11 cellular contexts compared by ENCODE assay signal in the genomic region with DNA sequence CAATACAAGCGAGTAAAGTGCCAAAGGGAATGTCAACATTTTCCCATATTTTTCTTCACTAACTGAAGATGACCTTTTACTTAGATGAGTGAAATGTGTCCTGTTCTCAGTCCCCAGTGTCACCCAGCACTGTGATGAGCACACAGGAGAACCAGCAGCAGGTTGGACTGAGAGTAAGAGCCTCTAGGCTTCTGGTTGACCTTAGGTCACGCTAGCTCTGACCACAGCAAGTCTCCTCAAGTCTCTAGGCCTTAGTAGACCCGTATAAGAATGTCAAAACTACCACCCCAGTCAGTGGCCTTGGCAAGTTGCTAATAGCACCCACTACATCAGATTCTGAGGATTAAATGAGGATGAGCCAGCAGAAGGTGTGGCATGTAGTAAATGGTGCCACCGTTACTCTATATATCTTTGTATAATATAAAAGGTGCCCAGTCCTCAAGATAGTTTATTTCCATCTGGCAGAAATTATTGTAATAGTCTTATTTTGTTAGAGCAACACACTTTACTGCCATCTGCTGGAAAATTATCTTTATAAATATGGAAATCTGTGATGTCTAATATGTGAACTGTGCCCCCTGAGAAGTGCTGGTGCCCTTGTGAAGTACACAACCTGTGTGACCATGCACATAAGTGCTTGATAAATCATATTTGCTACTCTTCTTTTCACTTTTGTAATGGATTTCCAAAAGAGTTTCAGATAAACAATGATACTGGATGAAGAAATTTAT.
A peak's percentile ranks its signal among the peaks of the same experiment; 100 is the strongest.
DNase-seq lines count a peak whose midpoint lies in the region; ATAC-seq and TF ChIP-seq lines count a peak whose summit lies in the region.
"Had no signal": no experiment of that assay in that cellular context is flagged by ENCODE, and none has a peak within 500 bp of the region (broad histone marks: within the 10 kb centered on the region; RNA-seq: fewer than 3 reads in every experiment).

No MANE protein-coding gene starts in this region.

- H3K9me3 ChIP-seq in cardiac muscle cell (ENCODE audit: low read depth) (no peaks in the 10 kb centered on the region), right cardiac atrium (ENCODE audit: control insufficient read depth, low read length) (no peaks in the 10 kb centered on the region), right atrium auricular region (no peaks in the 10 kb centered on the region)
- H3K9me3 ChIP-seq: pancreas had no signal

- H3K4me1 ChIP-seq in cardiac muscle cell (ENCODE audit: low read depth) = no peaks in the 10 kb centered on the region
- H3K4me1 ChIP-seq in right cardiac atrium (ENCODE audit: control insufficient read depth, insufficient read depth, low read length) = no peaks in the 10 kb centered on the region
- H3K4me1 ChIP-seq in right atrium auricular region = no peaks in the 10 kb centered on the region
- H3K4me1 ChIP-seq: pancreas had no signal

- H3K4me3 Mint-ChIP-seq in stimulated activated naive CD8-positive, alpha-beta T cell treated with anti-CD3 and anti-CD28 coated beads, Interleukin-15, amount 100 ng/mL, for 72 hours = no peak overlapping the region

- no peak overlapping the region for H3K27ac Mint-ChIP-seq in stimulated activated naive CD8-positive, alpha-beta T cell treated with anti-CD3 and anti-CD28 coated beads, Interleukin-15, amount 100 ng/mL, for 72 hours

- no peaks in the 10 kb centered on the region for H3K4me1 Mint-ChIP-seq in stimulated activated naive CD8-positive, alpha-beta T cell treated with anti-CD3 and anti-CD28 coated beads, Interleukin-15, amount 100 ng/mL, for 72 hours

- H3K4me3 ChIP-seq in cardiac muscle cell = no peak overlapping the region
- no peak overlapping the region for H3K4me3 ChIP-seq in right cardiac atrium (ENCODE audit: low read length)
- no peak overlapping the region for H3K4me3 ChIP-seq in right atrium auricular region
- H3K4me3 ChIP-seq: pancreas had no signal

- DNase-seq in cardiac muscle cell (ENCODE audit: low read depth in 1 of 2, low spot score in 1 of 2) = peak in 1 of 2 donors; percentile 53
- DNase-seq in right cardiac atrium = no peak
- peak; percentile 28 for DNase-seq in NCI-H1694 treated with DMSO at 0.1 percent for 48 hours (lab: John Stamatoyannopoulos, UW)
- peak; percentile 31 for DNase-seq in central memory CD4-positive, alpha-beta T cell
- DNase-seq in stimulated activated naive CD8-positive, alpha-beta T cell treated with anti-CD3 and anti-CD28 coated beads, Interleukin-15, amount 100 ng/mL, for 72 hours = no peak
- no peak for DNase-seq in right atrium auricular region (ENCODE audit: low spot score)
- DNase-seq: amygdala, NCI-H2227 treated with DMSO at 0.1 percent for 48 hours, pancreas had no signal

- intact Hi-C loops in right cardiac atrium (cut with DNase I) = no loop called here

- peak; percentile 25 for TF ChIP-seq CTCF in cardiac muscle cell (IDR thresholded peaks at IDR 0.05; ENCODE audit: low read depth, low read length)
- no peak for TF ChIP-seq CTCF in right atrium auricular region (IDR thresholded peaks at IDR 0.05)

- no peak overlapping the region for H3K27ac ChIP-seq in cardiac muscle cell
- no peak overlapping the region for H3K27ac ChIP-seq in right cardiac atrium (ENCODE audit: low read length)
- no peak overlapping the region for H3K27ac ChIP-seq in right atrium auricular region
- H3K27ac ChIP-seq: pancreas had no signal

- H3K27me3 ChIP-seq in cardiac muscle cell = no peaks in the 10 kb centered on the region
- no peaks in the 10 kb centered on the region for H3K27me3 ChIP-seq in right cardiac atrium (ENCODE audit: control insufficient read depth, insufficient read depth)
- no peaks in the 10 kb centered on the region for H3K27me3 ChIP-seq in right atrium auricular region
- H3K27me3 ChIP-seq: pancreas had no signal

- H3K36me3 ChIP-seq in cardiac muscle cell (no peaks in the 10 kb centered on the region), right atrium auricular region (no peaks in the 10 kb centered on the region)
- H3K36me3 ChIP-seq: pancreas had no signal

- WGBS in right cardiac atrium = 86% methylated on average over 4 of the region's 4 CpGs

- ATAC-seq in right cardiac atrium = no peak
- peak; percentile 74 for ATAC-seq in stimulated activated naive CD8-positive, alpha-beta T cell treated with anti-CD3 and anti-CD28 coated beads, Interleukin-15, amount 100 ng/mL, for 72 hours
- no peak for ATAC-seq in HG03442 (IDR thresholded peaks at IDR 0.05; ENCODE audit: unreplicated experiment)
- ATAC-seq in GM21576 (IDR thresholded peaks at IDR 0.05; ENCODE audit: unreplicated experiment) = no peak

- H3K9me3 Mint-ChIP-seq in stimulated activated naive CD8-positive, alpha-beta T cell treated with anti-CD3 and anti-CD28 coated beads, Interleukin-15, amount 100 ng/mL, for 72 hours = no peaks in the 10 kb centered on the region

- no peaks in the 10 kb centered on the region for H3K27me3 Mint-ChIP-seq in stimulated activated naive CD8-positive, alpha-beta T cell treated with anti-CD3 and anti-CD28 coated beads, Interleukin-15, amount 100 ng/mL, for 72 hours

Comparison
In these comparisons a context has a peak if more than half of its experiments do, and no peak if none do; other contexts are left out.
1. DNase-seq: peak in NCI-H1694 treated with DMSO at 0.1 percent for 48 hours (single experiment) and central memory CD4-positive, alpha-beta T cell (single experiment); none in right cardiac atrium (0 of 3), stimulated activated naive CD8-positive, alpha-beta T cell treated with anti-CD3 and anti-CD28 coated beads, Interleukin-15, amount 100 ng/mL, for 72 hours (0 of 2) and right atrium auricular region (single experiment).